8 cellular contexts compared by ENCODE assay signal in the genomic region with DNA sequence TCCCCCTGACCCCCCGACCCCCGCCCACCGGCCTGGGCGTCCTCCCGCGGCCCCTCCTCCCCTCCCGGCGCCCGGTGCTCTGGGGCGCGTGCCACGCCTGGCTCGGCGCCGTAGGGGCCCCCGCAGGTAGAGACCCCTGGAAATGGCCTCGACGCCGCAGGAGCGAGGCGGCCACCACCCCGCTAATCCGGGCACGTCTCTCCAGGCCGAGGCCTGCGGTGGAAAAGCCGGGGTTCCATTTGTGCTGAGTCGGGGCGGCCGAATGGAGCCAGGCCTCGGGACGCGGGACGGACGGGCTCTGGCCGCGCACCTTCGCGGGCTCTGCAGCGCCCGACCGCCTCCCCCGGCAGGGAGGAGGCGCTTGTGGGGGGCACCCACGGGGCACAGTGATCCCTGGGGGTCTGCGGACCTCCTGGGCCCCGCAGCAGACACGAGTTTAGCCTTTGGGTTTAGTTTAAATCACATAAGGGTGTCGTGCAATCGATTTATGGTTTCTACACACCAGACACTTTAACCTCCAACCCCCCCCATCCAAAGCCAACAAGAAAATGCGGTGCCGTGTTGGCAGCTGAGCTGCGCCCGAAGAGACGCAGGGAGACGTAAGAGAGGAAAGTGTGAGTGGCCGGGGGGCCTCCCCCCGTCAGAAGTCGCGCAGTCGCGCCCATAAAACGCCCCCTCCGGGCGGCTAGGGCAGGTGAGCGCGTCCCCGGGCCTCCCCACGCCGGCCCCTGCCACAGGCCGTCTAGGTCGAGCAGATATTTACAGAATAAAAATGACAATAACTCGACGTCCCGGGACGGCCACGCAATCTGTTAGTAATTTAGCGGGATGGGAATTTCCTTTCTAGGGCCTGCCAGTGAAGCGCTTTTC. TPM values are rescaled to one million over a fixed set of nuclear protein-coding genes. Genes with fewer than 3 reads are reported as not detected.
DNase-seq lines count a peak whose midpoint lies in the region; ATAC-seq and TF ChIP-seq lines count a peak whose summit lies in the region.

No MANE protein-coding gene starts in this region.

- no peaks in the 10 kb centered on the region for H3K9me3 ChIP-seq in BE2C

- H3K27me3 ChIP-seq in BE2C: peaks cover 71% of the 10 kb centered on the region

- intact Hi-C loops in Right ventricle myocardium superior (cut with DNase I): loop anchor here (5.0 kb wide), 1 partner anchor 113 kb away; no protein-coding TSS in a partner anchor

- peak; percentile 26 for ATAC-seq in Right ventricle myocardium superior (ENCODE audit: poor library complexity)
- ATAC-seq in HG02938 (IDR thresholded peaks at IDR 0.05; ENCODE audit: unreplicated experiment): no peak

- H3K36me3 ChIP-seq in BE2C: no peaks in the 10 kb centered on the region

- DNase-seq in EL (peak; percentile 59), NCI-H146 treated with DMSO at 0.1 percent for 48 hours (lab: John Stamatoyannopoulos, UW; ENCODE audit: unreplicated experiment) (peak; percentile 36), activated gamma-delta T cell (lab: John Stamatoyannopoulos, UW) (peak; percentile 43), Right ventricle myocardium superior (peak; percentile 56), retinal pigment epithelial cell (ENCODE audit: low read depth) (no peak), BE2C (no peak), cortex of kidney (lab: John Stamatoyannopoulos, UW) (no peak)

- TF ChIP-seq CTCF in retinal pigment epithelial cell (conservative IDR thresholded peaks at IDR 0.05; ENCODE audit: low read depth, low read length): no peak
- no peak for TF ChIP-seq CTCF in BE2C (IDR thresholded peaks at IDR 0.05; ENCODE audit: low read depth, low read length)

- peak overlapping the region; percentile 4 for H3K4me3 ChIP-seq in retinal pigment epithelial cell (ENCODE audit: low read length)
- no peak overlapping the region for H3K4me3 ChIP-seq in BE2C (ENCODE audit: low read depth, low read length)

- H3K4me1 ChIP-seq in BE2C: no peaks in the 10 kb centered on the region

RNA-seq across cellular contexts. Expression of a gene that starts 1.1 kb away (rescaled TPM):
- 19.8 TPM for total RNA-seq in Right ventricle myocardium superior
- polyA plus RNA-seq in BE2C (2012; ENCODE audit: insufficient read depth, insufficient read length, low read depth): 2.1 TPM

Comparison
In these comparisons a context has a peak if more than half of its experiments do, and no peak if none do; other contexts are left out.
1. DNase-seq: peak in EL (single experiment), NCI-H146 treated with DMSO at 0.1 percent for 48 hours (single experiment), activated gamma-delta T cell (single experiment) and Right ventricle myocardium superior (single experiment); none in retinal pigment epithelial cell (single experiment), BE2C (single experiment) and cortex of kidney (single experiment).